In the genomic region with DNA sequence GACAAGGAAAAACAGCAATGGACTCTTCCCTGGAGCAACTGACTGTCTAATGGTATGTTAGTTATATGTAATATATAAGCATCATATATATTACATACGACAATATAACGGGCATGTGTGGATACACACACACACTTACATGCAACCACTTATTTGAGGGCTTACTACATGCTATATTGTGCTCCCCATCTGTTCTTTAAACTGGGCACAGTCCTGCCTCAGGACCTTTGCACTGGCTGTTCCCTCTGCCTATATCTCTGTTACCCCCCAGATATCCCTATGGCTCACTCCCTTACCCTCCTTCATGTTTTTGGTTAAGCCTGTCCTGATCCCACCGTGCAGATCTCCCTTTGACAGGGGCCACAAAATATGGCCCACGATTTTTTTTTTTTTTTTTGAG, we compare ENCODE assay signal across 29 cellular contexts.
"Had no signal": no experiment of that assay in that cellular context is flagged by ENCODE, and none has a peak within 500 bp of the region (broad histone marks: within the 10 kb centered on the region; RNA-seq: fewer than 3 reads in every experiment).

No MANE protein-coding gene starts in this region.

- FAIRE-seq: islet of Langerhans, kidney, pancreas had no signal

- ATAC-seq: left colon; left lung; lower lobe of right lung; naive thymus-derived CD8-positive, alpha-beta T cell; pancreas; right cardiac atrium; sciatic nerve; stimulated activated naive B cell treated with anti-CD40 and anti-IgM and Interleukin-4, amounts not matched to agents 10 μg/mL and 1 μg/mL and 100 μg/mL, for 72 hours; stimulated activated naive CD8-positive, alpha-beta T cell treated with anti-CD3 and anti-CD28 coated beads, Interleukin-15, Interleukin-2, amounts not matched to agents 100 U/mL and 50 U/mL, for 24 hours had no signal

- H3K9me3 Mint-ChIP-seq: immature natural killer cell; naive thymus-derived CD8-positive, alpha-beta T cell; nephron progenitor cell had no signal

- DNase-seq: immature natural killer cell; kidney; left colon; left lung; lower lobe of right lung; mammary epithelial cell; mesenchymal stem cell; naive thymus-derived CD8-positive, alpha-beta T cell; nephron progenitor cell; pancreas; posterior cingulate gyrus; retina; right cardiac atrium; stimulated activated CD4-positive, alpha-beta T cell treated with anti-CD3 and anti-CD28 coated beads, Interleukin-12 subunit alpha, Interleukin-12 subunit beta, amount 100 ng/mL, for 4 hours; stimulated activated CD4-positive, alpha-beta T cell treated with anti-CD3 and anti-CD28 coated beads, Interleukin-15, amount 100 ng/mL, for 24 hours; stimulated activated CD4-positive, alpha-beta T cell treated with anti-CD3 and anti-CD28 coated beads, Interleukin-2, amount 100 ng/mL, for 24 hours; stimulated activated CD4-positive, alpha-beta T cell treated with anti-CD3 and anti-CD28 coated beads, Interleukin-4, amount 100 ng/mL, for 1 hour; stimulated activated naive B cell treated with anti-CD40 and anti-IgM and Interleukin-4, amounts not matched to agents 10 μg/mL and 1 μg/mL and 100 μg/mL, for 72 hours; stimulated activated naive CD8-positive, alpha-beta T cell treated with anti-CD3 and anti-CD28 coated beads, Interleukin-15, Interleukin-2, amounts not matched to agents 100 U/mL and 50 U/mL, for 24 hours; stomach; testis; thyroid gland; transverse colon; upper lobe of left lung had no signal

- H3K9me3 ChIP-seq: left lung, lower lobe of right lung, pancreas, prostate gland, stomach, testis, thyroid gland, transverse colon, upper lobe of left lung, vagina had no signal

- H3K4me3 Mint-ChIP-seq: immature natural killer cell; naive thymus-derived CD8-positive, alpha-beta T cell; nephron progenitor cell; stimulated activated naive B cell treated with anti-CD40 and anti-IgM and Interleukin-4, amounts not matched to agents 10 μg/mL and 1 μg/mL and 100 μg/mL, for 72 hours had no signal

- H3K4me3 ChIP-seq: left lung, lower lobe of right lung, pancreas, prostate gland, skin epidermis, stomach, testis, thyroid gland, transverse colon, upper lobe of left lung, vagina had no signal

- H3K27ac Mint-ChIP-seq: immature natural killer cell; naive thymus-derived CD8-positive, alpha-beta T cell; nephron progenitor cell; stimulated activated naive B cell treated with anti-CD40 and anti-IgM and Interleukin-4, amounts not matched to agents 10 μg/mL and 1 μg/mL and 100 μg/mL, for 72 hours had no signal

- H3K27me3 ChIP-seq: left lung, pancreas, stomach, testis, thyroid gland, transverse colon, upper lobe of left lung, vagina had no signal

- H3K27ac ChIP-seq: left lung, lower lobe of right lung, pancreas, prostate gland, skin epidermis, stomach, testis, thyroid gland, transverse colon, upper lobe of left lung, vagina had no signal

- H3K27me3 Mint-ChIP-seq: naive thymus-derived CD8-positive, alpha-beta T cell; stimulated activated naive B cell treated with anti-CD40 and anti-IgM and Interleukin-4, amounts not matched to agents 10 μg/mL and 1 μg/mL and 100 μg/mL, for 72 hours had no signal

- H3K4me1 Mint-ChIP-seq: nephron progenitor cell had no signal

- H3K36me3 ChIP-seq: prostate gland, transverse colon had no signal

- H3K4me1 ChIP-seq: pancreas, prostate gland, testis had no signal
